ENCODE assay signal across 4 cellular contexts in the genomic region with DNA sequence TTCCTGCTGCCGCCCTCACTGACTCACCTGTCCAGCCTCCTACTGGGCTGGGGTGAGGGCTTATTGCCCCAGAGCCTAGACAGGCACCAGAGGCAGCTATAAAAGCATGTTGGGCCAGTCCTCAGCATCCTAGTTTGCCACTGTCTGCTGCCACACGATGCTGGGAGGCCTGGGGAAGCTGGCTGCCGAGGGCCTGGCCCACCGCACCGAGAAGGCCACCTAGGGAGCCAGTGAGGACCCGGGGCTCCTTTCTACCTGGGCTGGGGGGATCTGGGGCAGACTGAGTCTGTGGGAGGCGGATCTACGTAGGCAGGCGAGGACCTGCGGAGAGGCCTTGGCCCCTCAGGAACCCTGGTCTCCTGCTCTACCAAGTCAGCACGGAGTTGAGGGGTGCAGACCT. TPM values are rescaled to one million over a fixed set of nuclear protein-coding genes. Genes with fewer than 3 reads are reported as not detected.
"Had no signal": no experiment of that assay in that cellular context is flagged by ENCODE, and none has a peak within 500 bp of the region (broad histone marks: within the 10 kb centered on the region; RNA-seq: fewer than 3 reads in every experiment).

No MANE protein-coding gene starts in this region.

RNA-seq across cellular contexts. Expression of a gene that starts 6.6 kb away (rescaled TPM):
- total RNA-seq: LHCN-M2, NCI-H460, OCI-LY7, Peyer's patch had no signal
